Comparison of ENCODE assay signal across 2 cellular contexts in the genomic region with DNA sequence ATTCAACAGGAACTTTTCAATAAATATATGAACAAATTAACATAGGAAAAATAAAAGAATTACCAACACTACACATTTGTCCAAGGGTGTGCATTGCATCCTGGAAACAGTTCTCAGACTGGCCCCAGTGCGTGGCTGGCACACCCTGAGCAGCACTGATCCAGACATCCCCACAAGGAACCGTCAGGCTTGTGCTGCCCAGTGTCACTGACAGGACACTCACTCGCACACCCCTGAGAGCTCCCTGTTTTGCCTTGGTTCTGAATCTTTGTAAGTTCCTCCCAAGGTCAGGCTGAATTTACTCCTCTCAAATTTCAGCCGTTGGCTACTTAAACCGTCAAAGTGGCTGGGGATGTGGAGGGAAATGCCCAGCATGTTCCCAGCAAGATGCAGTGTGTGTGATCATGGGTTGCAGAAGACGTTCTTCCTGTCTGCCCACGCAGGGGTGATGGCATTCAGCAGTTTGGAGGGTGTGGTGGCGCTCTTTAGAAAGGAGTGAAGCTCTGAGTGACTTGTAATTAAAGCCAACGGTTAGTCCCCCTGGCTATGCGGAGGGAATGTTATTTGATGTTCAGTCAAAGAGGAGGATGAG.
TF ChIP-seq lines count a peak whose summit lies in the region.

No MANE protein-coding gene starts in this region.

TF ChIP-seq in A549, 52 proteins besides CTCF, POLR2A, EP300 and RAD21 (continued from another document):
- TF ChIP-seq CHD2 (IDR thresholded peaks at IDR 0.05; ENCODE audit: low read length, partially characterized antibody) (no peak), NR3C1 (IDR thresholded peaks at IDR 0.05) (no peak), PHF8 (IDR thresholded peaks at IDR 0.05; ENCODE audit: borderline replicate concordance, low read depth) (no peak), MYC (IDR thresholded peaks at IDR 0.05; ENCODE audit: borderline replicate concordance, low read length) (no peak), CHD4 (IDR thresholded peaks at IDR 0.05; ENCODE audit: borderline replicate concordance) (no peak), CBX8 (IDR thresholded peaks at IDR 0.05) (no peak), ESRRA (IDR thresholded peaks at IDR 0.05; ENCODE audit: borderline replicate concordance, low read length) (no peak), GATA3 (IDR thresholded peaks at IDR 0.05; ENCODE audit: borderline replicate concordance) (no peak), FOSL2 (IDR thresholded peaks at IDR 0.05) (no peak), FOSL2 (CRISPR knock-in tag; IDR thresholded peaks at IDR 0.05) (peak; percentile 19; the same call in 1 of the 2 replicates), RARB (CRISPR knock-in tag; IDR thresholded peaks at IDR 0.05) (0 out of 2 replicates have a peak, but pooled peaks have one; percentile 54), SREBF2 (IDR thresholded peaks at IDR 0.05) (no peak), KDM1A (IDR thresholded peaks at IDR 0.05; ENCODE audit: low read depth) (no peak)
- TF ChIP-seq, protein P1, sequence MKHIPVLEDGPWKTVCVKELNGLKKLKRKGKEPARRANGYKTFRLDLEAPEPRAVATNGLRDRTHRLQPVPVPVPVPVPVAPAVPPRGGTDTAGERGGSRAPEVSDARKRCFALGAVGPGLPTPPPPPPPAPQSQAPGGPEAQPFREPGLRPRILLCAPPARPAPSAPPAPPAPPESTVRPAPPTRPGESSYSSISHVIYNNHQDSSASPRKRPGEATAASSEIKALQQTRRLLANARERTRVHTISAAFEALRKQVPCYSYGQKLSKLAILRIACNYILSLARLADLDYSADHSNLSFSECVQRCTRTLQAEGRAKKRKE (CRISPR knock-in tag; IDR thresholded peaks at IDR 0.05; ENCODE audit: low read depth) = 0 out of 2 replicates have a peak, but pooled peaks have one; percentile 19
- TF ChIP-seq, protein P2, sequence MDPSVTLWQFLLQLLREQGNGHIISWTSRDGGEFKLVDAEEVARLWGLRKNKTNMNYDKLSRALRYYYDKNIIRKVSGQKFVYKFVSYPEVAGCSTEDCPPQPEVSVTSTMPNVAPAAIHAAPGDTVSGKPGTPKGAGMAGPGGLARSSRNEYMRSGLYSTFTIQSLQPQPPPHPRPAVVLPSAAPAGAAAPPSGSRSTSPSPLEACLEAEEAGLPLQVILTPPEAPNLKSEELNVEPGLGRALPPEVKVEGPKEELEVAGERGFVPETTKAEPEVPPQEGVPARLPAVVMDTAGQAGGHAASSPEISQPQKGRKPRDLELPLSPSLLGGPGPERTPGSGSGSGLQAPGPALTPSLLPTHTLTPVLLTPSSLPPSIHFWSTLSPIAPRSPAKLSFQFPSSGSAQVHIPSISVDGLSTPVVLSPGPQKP (IDR thresholded peaks at IDR 0.05; ENCODE audit: low read depth, low read length) = no peak
- TF ChIP-seq, protein P3, sequence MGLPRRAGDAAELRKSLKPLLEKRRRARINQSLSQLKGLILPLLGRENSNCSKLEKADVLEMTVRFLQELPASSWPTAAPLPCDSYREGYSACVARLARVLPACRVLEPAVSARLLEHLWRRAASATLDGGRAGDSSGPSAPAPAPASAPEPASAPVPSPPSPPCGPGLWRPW (IDR thresholded peaks at IDR 0.05) = no peak
- TF ChIP-seq, protein P4, sequence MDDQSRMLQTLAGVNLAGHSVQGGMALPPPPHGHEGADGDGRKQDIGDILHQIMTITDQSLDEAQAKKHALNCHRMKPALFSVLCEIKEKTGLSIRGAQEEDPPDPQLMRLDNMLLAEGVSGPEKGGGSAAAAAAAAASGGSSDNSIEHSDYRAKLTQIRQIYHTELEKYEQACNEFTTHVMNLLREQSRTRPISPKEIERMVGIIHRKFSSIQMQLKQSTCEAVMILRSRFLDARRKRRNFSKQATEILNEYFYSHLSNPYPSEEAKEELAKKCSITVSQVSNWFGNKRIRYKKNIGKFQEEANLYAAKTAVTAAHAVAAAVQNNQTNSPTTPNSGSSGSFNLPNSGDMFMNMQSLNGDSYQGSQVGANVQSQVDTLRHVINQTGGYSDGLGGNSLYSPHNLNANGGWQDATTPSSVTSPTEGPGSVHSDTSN (IDR thresholded peaks at IDR 0.05) = no peak
- TF ChIP-seq, protein P5, sequence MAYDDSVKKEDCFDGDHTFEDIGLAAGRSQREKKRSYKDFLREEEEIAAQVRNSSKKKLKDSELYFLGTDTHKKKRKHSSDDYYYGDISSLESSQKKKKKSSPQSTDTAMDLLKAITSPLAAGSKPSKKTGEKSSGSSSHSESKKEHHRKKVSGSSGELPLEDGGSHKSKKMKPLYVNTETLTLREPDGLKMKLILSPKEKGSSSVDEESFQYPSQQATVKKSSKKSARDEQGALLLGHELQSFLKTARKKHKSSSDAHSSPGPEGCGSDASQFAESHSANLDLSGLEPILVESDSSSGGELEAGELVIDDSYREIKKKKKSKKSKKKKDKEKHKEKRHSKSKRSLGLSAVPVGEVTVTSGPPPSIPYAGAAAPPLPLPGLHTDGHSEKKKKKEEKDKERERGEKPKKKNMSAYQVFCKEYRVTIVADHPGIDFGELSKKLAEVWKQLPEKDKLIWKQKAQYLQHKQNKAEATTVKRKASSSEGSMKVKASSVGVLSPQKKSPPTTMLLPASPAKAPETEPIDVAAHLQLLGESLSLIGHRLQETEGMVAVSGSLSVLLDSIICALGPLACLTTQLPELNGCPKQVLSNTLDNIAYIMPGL (CRISPR knock-in tag; IDR thresholded peaks at IDR 0.05; ENCODE audit: borderline replicate concordance) = no peak

TF ChIP-seq in GM12878, 131 proteins besides CTCF, POLR2A, EP300 and RAD21 (continued from another document and continues in another):
- TF ChIP-seq, protein P6, sequence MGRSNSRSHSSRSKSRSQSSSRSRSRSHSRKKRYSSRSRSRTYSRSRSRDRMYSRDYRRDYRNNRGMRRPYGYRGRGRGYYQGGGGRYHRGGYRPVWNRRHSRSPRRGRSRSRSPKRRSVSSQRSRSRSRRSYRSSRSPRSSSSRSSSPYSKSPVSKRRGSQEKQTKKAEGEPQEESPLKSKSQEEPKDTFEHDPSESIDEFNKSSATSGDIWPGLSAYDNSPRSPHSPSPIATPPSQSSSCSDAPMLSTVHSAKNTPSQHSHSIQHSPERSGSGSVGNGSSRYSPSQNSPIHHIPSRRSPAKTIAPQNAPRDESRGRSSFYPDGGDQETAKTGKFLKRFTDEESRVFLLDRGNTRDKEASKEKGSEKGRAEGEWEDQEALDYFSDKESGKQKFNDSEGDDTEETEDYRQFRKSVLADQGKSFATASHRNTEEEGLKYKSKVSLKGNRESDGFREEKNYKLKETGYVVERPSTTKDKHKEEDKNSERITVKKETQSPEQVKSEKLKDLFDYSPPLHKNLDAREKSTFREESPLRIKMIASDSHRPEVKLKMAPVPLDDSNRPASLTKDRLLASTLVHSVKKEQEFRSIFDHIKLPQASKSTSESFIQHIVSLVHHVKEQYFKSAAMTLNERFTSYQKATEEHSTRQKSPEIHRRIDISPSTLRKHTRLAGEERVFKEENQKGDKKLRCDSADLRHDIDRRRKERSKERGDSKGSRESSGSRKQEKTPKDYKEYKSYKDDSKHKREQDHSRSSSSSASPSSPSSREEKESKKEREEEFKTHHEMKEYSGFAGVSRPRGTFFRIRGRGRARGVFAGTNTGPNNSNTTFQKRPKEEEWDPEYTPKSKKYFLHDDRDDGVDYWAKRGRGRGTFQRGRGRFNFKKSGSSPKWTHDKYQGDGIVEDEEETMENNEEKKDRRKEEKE (IDR thresholded peaks at IDR 0.05) = no peak
- TF ChIP-seq, protein P7, sequence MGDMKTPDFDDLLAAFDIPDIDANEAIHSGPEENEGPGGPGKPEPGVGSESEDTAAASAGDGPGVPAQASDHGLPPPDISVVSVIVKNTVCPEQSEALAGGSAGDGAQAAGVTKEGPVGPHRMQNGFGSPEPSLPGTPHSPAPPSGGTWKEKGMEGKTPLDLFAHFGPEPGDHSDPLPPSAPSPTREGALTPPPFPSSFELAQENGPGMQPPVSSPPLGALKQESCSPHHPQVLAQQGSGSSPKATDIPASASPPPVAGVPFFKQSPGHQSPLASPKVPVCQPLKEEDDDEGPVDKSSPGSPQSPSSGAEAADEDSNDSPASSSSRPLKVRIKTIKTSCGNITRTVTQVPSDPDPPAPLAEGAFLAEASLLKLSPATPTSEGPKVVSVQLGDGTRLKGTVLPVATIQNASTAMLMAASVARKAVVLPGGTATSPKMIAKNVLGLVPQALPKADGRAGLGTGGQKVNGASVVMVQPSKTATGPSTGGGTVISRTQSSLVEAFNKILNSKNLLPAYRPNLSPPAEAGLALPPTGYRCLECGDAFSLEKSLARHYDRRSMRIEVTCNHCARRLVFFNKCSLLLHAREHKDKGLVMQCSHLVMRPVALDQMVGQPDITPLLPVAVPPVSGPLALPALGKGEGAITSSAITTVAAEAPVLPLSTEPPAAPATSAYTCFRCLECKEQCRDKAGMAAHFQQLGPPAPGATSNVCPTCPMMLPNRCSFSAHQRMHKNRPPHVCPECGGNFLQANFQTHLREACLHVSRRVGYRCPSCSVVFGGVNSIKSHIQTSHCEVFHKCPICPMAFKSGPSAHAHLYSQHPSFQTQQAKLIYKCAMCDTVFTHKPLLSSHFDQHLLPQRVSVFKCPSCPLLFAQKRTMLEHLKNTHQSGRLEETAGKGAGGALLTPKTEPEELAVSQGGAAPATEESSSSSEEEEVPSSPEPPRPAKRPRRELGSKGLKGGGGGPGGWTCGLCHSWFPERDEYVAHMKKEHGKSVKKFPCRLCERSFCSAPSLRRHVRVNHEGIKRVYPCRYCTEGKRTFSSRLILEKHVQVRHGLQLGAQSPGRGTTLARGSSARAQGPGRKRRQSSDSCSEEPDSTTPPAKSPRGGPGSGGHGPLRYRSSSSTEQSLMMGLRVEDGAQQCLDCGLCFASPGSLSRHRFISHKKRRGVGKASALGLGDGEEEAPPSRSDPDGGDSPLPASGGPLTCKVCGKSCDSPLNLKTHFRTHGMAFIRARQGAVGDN (IDR thresholded peaks at IDR 0.05) = peak; percentile 56
- TF ChIP-seq, protein P8, sequence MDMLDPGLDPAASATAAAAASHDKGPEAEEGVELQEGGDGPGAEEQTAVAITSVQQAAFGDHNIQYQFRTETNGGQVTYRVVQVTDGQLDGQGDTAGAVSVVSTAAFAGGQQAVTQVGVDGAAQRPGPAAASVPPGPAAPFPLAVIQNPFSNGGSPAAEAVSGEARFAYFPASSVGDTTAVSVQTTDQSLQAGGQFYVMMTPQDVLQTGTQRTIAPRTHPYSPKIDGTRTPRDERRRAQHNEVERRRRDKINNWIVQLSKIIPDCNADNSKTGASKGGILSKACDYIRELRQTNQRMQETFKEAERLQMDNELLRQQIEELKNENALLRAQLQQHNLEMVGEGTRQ (IDR thresholded peaks at IDR 0.05; ENCODE audit: borderline replicate concordance, low read depth, low read length) = no peak
- TF ChIP-seq SP1 (IDR thresholded peaks at IDR 0.05; ENCODE audit: low read depth, low read length) (no peak), ZZZ3 (IDR thresholded peaks at IDR 0.05; ENCODE audit: control insufficient read depth, insufficient read length, low read depth) (no peak), FOXM1 (IDR thresholded peaks at IDR 0.05; ENCODE audit: low read depth, low read length) (no peak), EGR1 (IDR thresholded peaks at IDR 0.05; ENCODE audit: borderline replicate concordance in 1 of 2, low read depth in 2 of 2, low read length in 2 of 2) (peak in 1 of 2 experiments; percentile 75; a peak in 1 of 3 replicates), FOS (IDR thresholded peaks at IDR 0.05; ENCODE audit: borderline replicate concordance, extremely low read depth, insufficient read length) (no peak), ATF7 (IDR thresholded peaks at IDR 0.05; ENCODE audit: low read depth) (peak; percentile 46; the same call in 1 of the 2 replicates), HCFC1 (IDR thresholded peaks at IDR 0.05; ENCODE audit: low read length) (no peak), JUND (IDR thresholded peaks at IDR 0.05; ENCODE audit: low read depth, low read length) (no peak), SRF (IDR thresholded peaks at IDR 0.05; ENCODE audit: low read depth in 2 of 2, low read length in 2 of 2) (no peak), BRCA1 (IDR thresholded peaks at IDR 0.05; ENCODE audit: low read depth, low read length) (no peak), RELA (IDR thresholded peaks at IDR 0.05; ENCODE audit: borderline replicate concordance, partially characterized antibody) (peak; percentile 95)
- TF ChIP-seq, protein P9, sequence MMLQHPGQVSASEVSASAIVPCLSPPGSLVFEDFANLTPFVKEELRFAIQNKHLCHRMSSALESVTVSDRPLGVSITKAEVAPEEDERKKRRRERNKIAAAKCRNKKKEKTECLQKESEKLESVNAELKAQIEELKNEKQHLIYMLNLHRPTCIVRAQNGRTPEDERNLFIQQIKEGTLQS (IDR thresholded peaks at IDR 0.05; ENCODE audit: borderline replicate concordance, extremely low read depth, low read depth, low read length) = no peak
- TF ChIP-seq, protein P10, sequence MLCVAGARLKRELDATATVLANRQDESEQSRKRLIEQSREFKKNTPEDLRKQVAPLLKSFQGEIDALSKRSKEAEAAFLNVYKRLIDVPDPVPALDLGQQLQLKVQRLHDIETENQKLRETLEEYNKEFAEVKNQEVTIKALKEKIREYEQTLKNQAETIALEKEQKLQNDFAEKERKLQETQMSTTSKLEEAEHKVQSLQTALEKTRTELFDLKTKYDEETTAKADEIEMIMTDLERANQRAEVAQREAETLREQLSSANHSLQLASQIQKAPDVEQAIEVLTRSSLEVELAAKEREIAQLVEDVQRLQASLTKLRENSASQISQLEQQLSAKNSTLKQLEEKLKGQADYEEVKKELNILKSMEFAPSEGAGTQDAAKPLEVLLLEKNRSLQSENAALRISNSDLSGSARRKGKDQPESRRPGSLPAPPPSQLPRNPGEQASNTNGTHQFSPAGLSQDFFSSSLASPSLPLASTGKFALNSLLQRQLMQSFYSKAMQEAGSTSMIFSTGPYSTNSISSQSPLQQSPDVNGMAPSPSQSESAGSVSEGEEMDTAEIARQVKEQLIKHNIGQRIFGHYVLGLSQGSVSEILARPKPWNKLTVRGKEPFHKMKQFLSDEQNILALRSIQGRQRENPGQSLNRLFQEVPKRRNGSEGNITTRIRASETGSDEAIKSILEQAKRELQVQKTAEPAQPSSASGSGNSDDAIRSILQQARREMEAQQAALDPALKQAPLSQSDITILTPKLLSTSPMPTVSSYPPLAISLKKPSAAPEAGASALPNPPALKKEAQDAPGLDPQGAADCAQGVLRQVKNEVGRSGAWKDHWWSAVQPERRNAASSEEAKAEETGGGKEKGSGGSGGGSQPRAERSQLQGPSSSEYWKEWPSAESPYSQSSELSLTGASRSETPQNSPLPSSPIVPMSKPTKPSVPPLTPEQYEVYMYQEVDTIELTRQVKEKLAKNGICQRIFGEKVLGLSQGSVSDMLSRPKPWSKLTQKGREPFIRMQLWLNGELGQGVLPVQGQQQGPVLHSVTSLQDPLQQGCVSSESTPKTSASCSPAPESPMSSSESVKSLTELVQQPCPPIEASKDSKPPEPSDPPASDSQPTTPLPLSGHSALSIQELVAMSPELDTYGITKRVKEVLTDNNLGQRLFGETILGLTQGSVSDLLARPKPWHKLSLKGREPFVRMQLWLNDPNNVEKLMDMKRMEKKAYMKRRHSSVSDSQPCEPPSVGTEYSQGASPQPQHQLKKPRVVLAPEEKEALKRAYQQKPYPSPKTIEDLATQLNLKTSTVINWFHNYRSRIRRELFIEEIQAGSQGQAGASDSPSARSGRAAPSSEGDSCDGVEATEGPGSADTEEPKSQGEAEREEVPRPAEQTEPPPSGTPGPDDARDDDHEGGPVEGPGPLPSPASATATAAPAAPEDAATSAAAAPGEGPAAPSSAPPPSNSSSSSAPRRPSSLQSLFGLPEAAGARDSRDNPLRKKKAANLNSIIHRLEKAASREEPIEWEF (IDR thresholded peaks at IDR 0.05; ENCODE audit: insufficient replicate concordance, low read depth, low read length) = no peak
- TF ChIP-seq, protein P11, sequence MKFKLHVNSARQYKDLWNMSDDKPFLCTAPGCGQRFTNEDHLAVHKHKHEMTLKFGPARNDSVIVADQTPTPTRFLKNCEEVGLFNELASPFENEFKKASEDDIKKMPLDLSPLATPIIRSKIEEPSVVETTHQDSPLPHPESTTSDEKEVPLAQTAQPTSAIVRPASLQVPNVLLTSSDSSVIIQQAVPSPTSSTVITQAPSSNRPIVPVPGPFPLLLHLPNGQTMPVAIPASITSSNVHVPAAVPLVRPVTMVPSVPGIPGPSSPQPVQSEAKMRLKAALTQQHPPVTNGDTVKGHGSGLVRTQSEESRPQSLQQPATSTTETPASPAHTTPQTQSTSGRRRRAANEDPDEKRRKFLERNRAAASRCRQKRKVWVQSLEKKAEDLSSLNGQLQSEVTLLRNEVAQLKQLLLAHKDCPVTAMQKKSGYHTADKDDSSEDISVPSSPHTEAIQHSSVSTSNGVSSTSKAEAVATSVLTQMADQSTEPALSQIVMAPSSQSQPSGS (IDR thresholded peaks at IDR 0.05; ENCODE audit: low read length) = peak; percentile 13; the same call in 1 of the 2 replicates
